3 cellular contexts compared by ENCODE assay signal in genomic region chr2:240875228-240876034, GRCh38.
TF ChIP-seq lines count a peak whose summit lies in the region.

No MANE protein-coding gene starts in this region.

TF ChIP-seq in SK-N-SH, 30 proteins besides CTCF, POLR2A, EP300 and RAD21:
- TF ChIP-seq RXRA (IDR thresholded peaks at IDR 0.05; ENCODE audit: borderline replicate concordance, low read depth): no peak
- no peak for TF ChIP-seq TCF12 (IDR thresholded peaks at IDR 0.05)
- TF ChIP-seq TEAD4 (IDR thresholded peaks at IDR 0.05; ENCODE audit: borderline replicate concordance, insufficient read depth): no peak
- TF ChIP-seq IRF3 (IDR thresholded peaks at IDR 0.05; ENCODE audit: low read depth, low read length): no peak
- no peak for TF ChIP-seq PBX3 (IDR thresholded peaks at IDR 0.05)
- no peak for TF ChIP-seq RFX5 (IDR thresholded peaks at IDR 0.05; ENCODE audit: low read length)
- TF ChIP-seq POLR2AphosphoS5 (IDR thresholded peaks at IDR 0.05; ENCODE audit: low read depth, low read length): no peak
- no peak for TF ChIP-seq SIN3A (IDR thresholded peaks at IDR 0.05; ENCODE audit: borderline replicate concordance, low read depth, low read length)
- TF ChIP-seq JUND (IDR thresholded peaks at IDR 0.05): no peak
TF ChIP-seq in SK-N-SH: peak in this region for 0.

TF ChIP-seq in SK-N-SH treated with all-trans-retinoic acid at 6 μM for 48 hours, 23 proteins besides CTCF, POLR2A, EP300 and RAD21 (continued from another document):
- TF ChIP-seq ESRRG (CRISPR knock-in tag; IDR thresholded peaks at IDR 0.05) (no peak), ARNTL (CRISPR knock-in tag; IDR thresholded peaks at IDR 0.05; ENCODE audit: borderline replicate concordance, low read depth) (no peak), ZFP30 (CRISPR knock-in tag; IDR thresholded peaks at IDR 0.05) (no peak), ZNF565 (CRISPR knock-in tag; conservative IDR thresholded peaks at IDR 0.05; ENCODE audit: low read depth) (no peak), ZC3H10 (CRISPR knock-in tag; IDR thresholded peaks at IDR 0.05) (no peak), CSRNP3 (CRISPR knock-in tag; IDR thresholded peaks at IDR 0.05) (no peak), ISL1 (CRISPR knock-in tag; IDR thresholded peaks at IDR 0.05) (no peak), CSDC2 (CRISPR knock-in tag; IDR thresholded peaks at IDR 0.05) (no peak), PATZ1 (CRISPR knock-in tag; IDR thresholded peaks at IDR 0.05; ENCODE audit: borderline replicate concordance) (no peak), ZNF70 (CRISPR knock-in tag; IDR thresholded peaks at IDR 0.05) (no peak), OSR1 (CRISPR knock-in tag; IDR thresholded peaks at IDR 0.05) (no peak), GLIS3 (CRISPR knock-in tag; IDR thresholded peaks at IDR 0.05) (no peak)

TF ChIP-seq in liver, 16 proteins besides CTCF, POLR2A, EP300 and RAD21:
- no peak for TF ChIP-seq ATF3 (IDR thresholded peaks at IDR 0.05)
- TF ChIP-seq HNF4G (IDR thresholded peaks at IDR 0.05): no peak
- TF ChIP-seq HNF4A (conservative IDR thresholded peaks at IDR 0.05): peak; percentile 35 to 42
- TF ChIP-seq YY1 (IDR thresholded peaks at IDR 0.05): no peak
- TF ChIP-seq TAF1 (conservative IDR thresholded peaks at IDR 0.05): no peak
- TF ChIP-seq MAX (IDR thresholded peaks at IDR 0.05): peak; percentile 17
- TF ChIP-seq NR2F2 (IDR thresholded peaks at IDR 0.05): no peak
TF ChIP-seq in liver: peak in this region for 2.
